Comparison of ENCODE assay signal across 25 cellular contexts in genomic region chr21:36489103-36489785, GRCh38. TPM values are rescaled to one million over a fixed set of nuclear protein-coding genes. Genes with fewer than 3 reads are reported as not detected.
"Had no signal": no experiment of that assay in that cellular context is flagged by ENCODE, and none has a peak within 500 bp of the region (broad histone marks: within the 10 kb centered on the region; RNA-seq: fewer than 3 reads in every experiment).

No MANE protein-coding gene starts in this region.

- H3K4me3 ChIP-seq: heart right ventricle, hepatocyte, lower lobe of right lung, ovary, right atrium auricular region, right lobe of liver, skin epidermis, testis, thyroid gland, transverse colon, upper lobe of left lung had no signal

- H3K9me3 ChIP-seq: heart right ventricle, lower lobe of right lung, ovary, right atrium auricular region, right lobe of liver, testis, thyroid gland, transverse colon, upper lobe of left lung had no signal

- H3K79me2 ChIP-seq: hepatocyte had no signal

- H3K4me3 Mint-ChIP-seq: naive thymus-derived CD8-positive, alpha-beta T cell; nephron; neural crest cell; stimulated activated effector memory CD8-positive, alpha-beta T cell treated with anti-CD3 and anti-CD28 coated beads, Interleukin-12 subunit alpha, Interleukin-12 subunit beta, amount 100 ng/mL, for 72 hours; stimulated activated naive CD8-positive, alpha-beta T cell treated with anti-CD3 and anti-CD28 coated beads, Interleukin-15, amount 100 ng/mL, for 72 hours had no signal

- H3K27me3 ChIP-seq: hepatocyte, ovary, right atrium auricular region, right lobe of liver, testis, thyroid gland, transverse colon, upper lobe of left lung had no signal

- H3K36me3 Mint-ChIP-seq: naive thymus-derived CD8-positive, alpha-beta T cell; stimulated activated effector memory CD8-positive, alpha-beta T cell treated with anti-CD3 and anti-CD28 coated beads, Interleukin-12 subunit alpha, Interleukin-12 subunit beta, amount 100 ng/mL, for 72 hours had no signal

- H3K9me3 Mint-ChIP-seq: naive thymus-derived CD8-positive, alpha-beta T cell; neural crest cell; stimulated activated effector memory CD8-positive, alpha-beta T cell treated with anti-CD3 and anti-CD28 coated beads, Interleukin-12 subunit alpha, Interleukin-12 subunit beta, amount 100 ng/mL, for 72 hours; stimulated activated naive CD8-positive, alpha-beta T cell treated with anti-CD3 and anti-CD28 coated beads, Interleukin-15, amount 100 ng/mL, for 72 hours had no signal

- H3K27ac Mint-ChIP-seq: naive thymus-derived CD8-positive, alpha-beta T cell; nephron; progenitor cell of endocrine pancreas; stimulated activated effector memory CD8-positive, alpha-beta T cell treated with anti-CD3 and anti-CD28 coated beads, Interleukin-12 subunit alpha, Interleukin-12 subunit beta, amount 100 ng/mL, for 72 hours; stimulated activated naive CD8-positive, alpha-beta T cell treated with anti-CD3 and anti-CD28 coated beads, Interleukin-15, amount 100 ng/mL, for 72 hours had no signal

- H3K27ac ChIP-seq: heart right ventricle, hepatocyte, lower lobe of right lung, ovary, right atrium auricular region, right lobe of liver, skin epidermis, testis, thyroid gland, transverse colon, upper lobe of left lung had no signal

- DNase-seq: heart right ventricle; islet precursor cell; left ventricle myocardium superior; lower lobe of right lung; mammary epithelial cell; mesenchymal stem cell; naive thymus-derived CD8-positive, alpha-beta T cell; ovary; stimulated activated CD4-positive, alpha-beta T cell treated with anti-CD3 and anti-CD28 coated beads, Interleukin-4, amount 100 ng/mL, for 24 hours; stimulated activated naive CD4-positive, alpha-beta T cell treated with Interleukin-2 at 50 U/mL for 16 hours; stimulated activated naive CD8-positive, alpha-beta T cell treated with anti-CD3 and anti-CD28 coated beads, Interleukin-15, amount 100 ng/mL, for 72 hours; substantia nigra; testis; thyroid gland; transverse colon; upper lobe of left lung had no signal

- H3K4me1 Mint-ChIP-seq: stimulated activated effector memory CD8-positive, alpha-beta T cell treated with anti-CD3 and anti-CD28 coated beads, Interleukin-12 subunit alpha, Interleukin-12 subunit beta, amount 100 ng/mL, for 72 hours; stimulated activated naive CD8-positive, alpha-beta T cell treated with anti-CD3 and anti-CD28 coated beads, Interleukin-15, amount 100 ng/mL, for 72 hours had no signal

- H3K27me3 Mint-ChIP-seq: stimulated activated naive CD8-positive, alpha-beta T cell treated with anti-CD3 and anti-CD28 coated beads, Interleukin-15, amount 100 ng/mL, for 72 hours had no signal

- H3K4me2 ChIP-seq: hepatocyte had no signal

- ATAC-seq: heart right ventricle; left ventricle myocardium superior; lower lobe of right lung; naive thymus-derived CD8-positive, alpha-beta T cell; stimulated activated effector memory CD8-positive, alpha-beta T cell treated with anti-CD3 and anti-CD28 coated beads, Interleukin-12 subunit alpha, Interleukin-12 subunit beta, amount 100 ng/mL, for 72 hours; stimulated activated naive CD8-positive, alpha-beta T cell treated with anti-CD3 and anti-CD28 coated beads, Interleukin-15, amount 100 ng/mL, for 72 hours had no signal

- H3K36me3 ChIP-seq: heart right ventricle, lower lobe of right lung, ovary, right atrium auricular region, right lobe of liver, thyroid gland, transverse colon, upper lobe of left lung had no signal

- H2AFZ ChIP-seq: hepatocyte had no signal

- H3K4me1 ChIP-seq: heart right ventricle, lower lobe of right lung, right atrium auricular region, testis, thyroid gland, upper lobe of left lung had no signal

RNA-seq across cellular contexts. Expression of gene CLDN14, which starts 9.3 kb away (rescaled TPM):
- total RNA-seq: heart right ventricle; left ventricle myocardium superior; lower lobe of right lung; mammary epithelial cell; naive thymus-derived CD8-positive, alpha-beta T cell; neural crest cell; omental fat pad; ovary; progenitor cell of endocrine pancreas; right atrium auricular region; thyroid gland; transverse colon had no signal
- polyA plus RNA-seq: mammary epithelial cell; naive thymus-derived CD8-positive, alpha-beta T cell had no signal
